ENCODE assay signal across 8 cellular contexts in the genomic region with DNA sequence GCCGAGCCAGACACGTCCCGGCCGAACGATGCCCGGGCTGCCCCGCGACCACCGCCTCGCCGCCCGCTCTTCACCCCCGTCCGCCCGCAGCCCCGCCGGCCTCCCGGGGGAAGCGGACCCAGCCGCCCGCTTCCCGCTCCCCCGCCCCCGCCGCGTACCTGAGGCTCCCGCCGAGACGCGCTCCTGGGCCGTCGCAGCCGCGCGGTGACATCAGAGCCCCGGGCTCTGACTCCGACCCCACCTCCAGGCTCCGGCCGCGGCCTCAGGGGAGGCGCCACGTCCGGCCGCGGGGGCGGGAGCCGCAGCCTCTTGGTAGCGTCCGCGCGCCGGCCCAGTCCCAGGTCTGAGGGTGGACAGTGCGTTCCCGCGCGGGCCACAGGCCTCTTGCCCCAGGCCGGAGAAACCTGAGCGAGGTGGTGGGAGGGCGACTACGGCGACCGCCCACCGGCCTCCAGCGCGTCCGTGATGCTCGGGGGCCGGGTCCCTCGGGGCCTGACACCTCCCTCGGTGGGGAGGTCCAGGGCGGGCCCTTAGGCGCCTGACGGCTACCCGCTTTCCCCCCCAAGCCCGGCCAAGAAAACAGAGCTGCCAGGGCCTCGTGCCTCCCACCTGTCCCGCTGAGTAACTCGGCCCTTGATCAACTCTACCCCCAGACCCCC. TPM values are rescaled to one million over a fixed set of nuclear protein-coding genes. Genes with fewer than 3 reads are reported as not detected.
DNase-seq lines count a peak whose midpoint lies in the region; ATAC-seq and TF ChIP-seq lines count a peak whose summit lies in the region.

A gene with protein sequence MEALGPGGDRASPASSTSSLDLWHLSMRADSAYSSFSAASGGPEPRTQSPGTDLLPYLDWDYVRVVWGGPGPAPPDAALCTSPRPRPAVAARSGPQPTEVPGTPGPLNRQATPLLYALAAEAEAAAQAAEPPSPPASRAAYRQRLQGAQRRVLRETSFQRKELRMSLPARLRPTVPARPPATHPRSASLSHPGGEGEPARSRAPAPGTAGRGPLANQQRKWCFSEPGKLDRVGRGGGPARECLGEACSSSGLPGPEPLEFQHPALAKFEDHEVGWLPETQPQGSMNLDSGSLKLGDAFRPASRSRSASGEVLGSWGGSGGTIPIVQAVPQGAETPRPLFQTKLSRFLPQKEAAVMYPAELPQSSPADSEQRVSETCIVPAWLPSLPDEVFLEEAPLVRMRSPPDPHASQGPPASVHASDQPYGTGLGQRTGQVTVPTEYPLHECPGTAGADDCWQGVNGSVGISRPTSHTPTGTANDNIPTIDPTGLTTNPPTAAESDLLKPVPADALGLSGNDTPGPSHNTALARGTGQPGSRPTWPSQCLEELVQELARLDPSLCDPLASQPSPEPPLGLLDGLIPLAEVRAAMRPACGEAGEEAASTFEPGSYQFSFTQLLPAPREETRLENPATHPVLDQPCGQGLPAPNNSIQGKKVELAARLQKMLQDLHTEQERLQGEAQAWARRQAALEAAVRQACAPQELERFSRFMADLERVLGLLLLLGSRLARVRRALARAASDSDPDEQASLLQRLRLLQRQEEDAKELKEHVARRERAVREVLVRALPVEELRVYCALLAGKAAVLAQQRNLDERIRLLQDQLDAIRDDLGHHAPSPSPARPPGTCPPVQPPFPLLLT (minus strand): TSS at position 212 of the 659 bp plus-strand sequence. CDS start 4,507 bp downstream, outside the sequence.

- in situ Hi-C loops in astrocyte of the cerebellum (cut with HindIII; ENCODE audit: low sequenced_read_pairs) = no loop called here

- no peak within 1 kb of the TSS for H3K27ac ChIP-seq in iPS DF 6.9 (ENCODE audit: low read length)

- DNase-seq in BE2C = peak; percentile 50
- DNase-seq in NCI-H226 = peak; percentile 64
- DNase-seq in astrocyte of the cerebellum (ENCODE audit: low read depth) = no peak
- DNase-seq in iPS DF 6.9 (ENCODE audit: low read depth, low spot score) = no peak
- no peak for DNase-seq in skeletal muscle cell (ENCODE audit: low read depth)
- DNase-seq in NCI-H1048 (lab: John Stamatoyannopoulos, UW) = no peak

- H3K36me3 ChIP-seq in BE2C = no peaks in the 10 kb centered on the region
- H3K36me3 ChIP-seq in iPS DF 6.9 (ENCODE audit: control insufficient read depth, insufficient read depth, low read length) = no peaks in the 10 kb centered on the region

- H3K9me3 ChIP-seq in BE2C = no peaks in the 10 kb centered on the region
- H3K9me3 ChIP-seq in iPS DF 6.9 (ENCODE audit: control insufficient read depth, insufficient read depth, low read length) = no peaks in the 10 kb centered on the region

- TF ChIP-seq CTCF in BE2C (IDR thresholded peaks at IDR 0.05; ENCODE audit: low read depth, low read length) = no peak
- TF ChIP-seq CTCF in astrocyte of the cerebellum (IDR thresholded peaks at IDR 0.05; ENCODE audit: low read depth, low read length, missing control alignments) = no peak

- ATAC-seq in GM18505 (IDR thresholded peaks at IDR 0.05; ENCODE audit: unreplicated experiment) (peak; percentile 52), HG02798 (IDR thresholded peaks at IDR 0.05; ENCODE audit: poor library complexity, unreplicated experiment) (peak; percentile 69)

- H3K4me1 ChIP-seq in BE2C (no peaks in the 10 kb centered on the region), iPS DF 6.9 (ENCODE audit: control insufficient read depth, insufficient read depth, low read length) (no peaks in the 10 kb centered on the region; the same call in 1 of the 2 replicates)

- TF ChIP-seq POLR2A in GM18505 (IDR thresholded peaks at IDR 0.05; ENCODE audit: borderline replicate concordance, extremely low read depth, insufficient read depth, insufficient read length) = peak; percentile 56

- WGBS in iPS DF 6.9 (ENCODE audit: insufficient coverage, insufficient read length) = no CpG with 5 or more reads among the region's 78 CpGs

- H3K27me3 ChIP-seq in BE2C (no peaks in the 10 kb centered on the region), iPS DF 6.9 (ENCODE audit: control insufficient read depth, insufficient read depth, low read length) (peaks cover 15% of the 10 kb centered on the region)

- H3K4me3 ChIP-seq in BE2C (ENCODE audit: low read depth, low read length) (peak within 1 kb of the TSS; percentile 59), astrocyte of the cerebellum (ENCODE audit: low read depth, low read length) (peak within 1 kb of the TSS; percentile 50), iPS DF 6.9 (ENCODE audit: low read length) (peak within 1 kb of the TSS; percentile 88), skeletal muscle cell (ENCODE audit: low read depth, low read length) (peak within 1 kb of the TSS; percentile 55)

RNA-seq across cellular contexts. Expression of the gene that starts here (rescaled TPM):
- polyA plus RNA-seq in BE2C (2012; ENCODE audit: insufficient read depth, insufficient read length, low read depth) = 1.9 TPM

Comparison
In these comparisons a context has a peak if more than half of its experiments do, and no peak if none do; other contexts are left out.
1. DNase-seq: peak in BE2C (single experiment) and NCI-H226 (single experiment); none in astrocyte of the cerebellum (single experiment), iPS DF 6.9 (single experiment), skeletal muscle cell (single experiment) and NCI-H1048 (single experiment).
2. Peak in every context shown above with its lines, with median percentiles within 50 percentile points of each other: H3K4me3 ChIP-seq.